In the genomic region with DNA sequence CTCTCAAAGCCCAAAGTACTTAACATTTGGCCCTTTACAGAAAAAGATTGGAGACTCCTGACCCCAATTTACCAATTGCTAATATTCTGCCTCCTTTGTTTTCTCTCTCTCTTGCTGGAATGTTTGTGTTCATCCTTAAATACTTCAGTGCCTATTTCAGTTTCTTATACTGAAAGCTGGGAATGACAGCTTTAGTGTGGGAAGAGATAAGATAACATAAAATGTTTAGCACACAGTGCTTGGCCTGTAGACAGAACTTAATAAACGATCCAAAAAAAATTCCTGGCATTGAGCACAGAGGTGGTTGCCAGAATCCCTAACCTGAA, we compare ENCODE assay signal across 10 cellular contexts. TPM values are rescaled to one million over a fixed set of nuclear protein-coding genes. Genes with fewer than 3 reads are reported as not detected.
DNase-seq lines count a peak whose midpoint lies in the region; ATAC-seq and TF ChIP-seq lines count a peak whose summit lies in the region.
"Had no signal": no experiment of that assay in that cellular context is flagged by ENCODE, and none has a peak within 500 bp of the region (broad histone marks: within the 10 kb centered on the region; RNA-seq: fewer than 3 reads in every experiment).

No MANE protein-coding gene starts in this region.

- POLR2A ChIA-PET in RWPE1 (lab: Yijun Ruan, JAX; ENCODE audit: low non-redundant PET), result no interaction called here
- POLR2A ChIA-PET in CD4-positive, alpha-beta memory T cell (lab: Charles Lee; ENCODE audit: partially characterized antibody), result interaction anchor here (1.8 to 8.7 kb wide), 4 partner anchors 10 to 56 kb away, joined by 6 to 138 read pairs (median 54); a partner anchor contains a TSS

- H3K9me3 Mint-ChIP-seq in chondrocyte (ENCODE audit: low read depth), result no peaks in the 10 kb centered on the region
- H3K9me3 Mint-ChIP-seq in CD4-positive, alpha-beta memory T cell, result peaks cover 0 to 1% (median 0%) of the 10 kb centered on the region in 8 donors
- H3K9me3 Mint-ChIP-seq: dendritic cell treated with granulocyte-macrophage colony-stimulating factor and Interleukin-4, amounts not matched to agents 40 ng/mL and 50 ng/mL, for 4 days had no signal

- peak overlapping the region; percentile 99 for H3K27ac Mint-ChIP-seq in chondrocyte (ENCODE audit: unreplicated experiment)
- peak overlapping the region in 1 of 7 donors; percentile 42 for H3K27ac Mint-ChIP-seq in CD4-positive, alpha-beta memory T cell
- H3K27ac Mint-ChIP-seq: dendritic cell treated with granulocyte-macrophage colony-stimulating factor and Interleukin-4, amounts not matched to agents 40 ng/mL and 50 ng/mL, for 4 days had no signal

- H3K4me3 ChIP-seq in lower lobe of right lung (peak overlapping the region; percentile 1), suprapubic skin (peak overlapping the region; percentile 24)
- no peak overlapping the region for H3K4me3 ChIP-seq in CD4-positive, alpha-beta memory T cell (ENCODE audit: low read length in 2 of 2)

- TF ChIP-seq POLR2A in suprapubic skin (IDR thresholded peaks at IDR 0.05), result no peak

- H3K4me1 ChIP-seq in lower lobe of right lung, result peaks cover 46% of the 10 kb centered on the region
- H3K4me1 ChIP-seq in suprapubic skin, result peaks cover 63% of the 10 kb centered on the region
- H3K4me1 ChIP-seq in CD4-positive, alpha-beta memory T cell (ENCODE audit: insufficient read depth, low read length), result peaks cover 11% of the 10 kb centered on the region

- ATAC-seq in lower lobe of right lung, result no peak

- no peaks in the 10 kb centered on the region for H3K36me3 ChIP-seq in lower lobe of right lung
- no peaks in the 10 kb centered on the region for H3K36me3 ChIP-seq in suprapubic skin
- H3K36me3 ChIP-seq in CD4-positive, alpha-beta memory T cell (ENCODE audit: insufficient read depth, low read length), result no peaks in the 10 kb centered on the region

- CTCF ChIA-PET in RWPE1 (lab: Yijun Ruan, JAX), result interaction anchor here (1.1 kb wide), 1 partner anchor 52 kb away, joined by 3 read pairs; no protein-coding TSS in a partner anchor
- CTCF ChIA-PET in CD4-positive, alpha-beta memory T cell (lab: Charles Lee; ENCODE audit: partially characterized antibody), result interaction anchor here (1.1 to 10.1 kb wide), 6 partner anchors 10 to 54 kb away, joined by 3 to 158 read pairs (median 80); a partner anchor contains a TSS

- no peaks in the 10 kb centered on the region for H3K27me3 ChIP-seq in lower lobe of right lung (ENCODE audit: low read depth)
- H3K27me3 ChIP-seq in suprapubic skin, result no peaks in the 10 kb centered on the region
- no peaks in the 10 kb centered on the region for H3K27me3 ChIP-seq in CD4-positive, alpha-beta memory T cell (ENCODE audit: insufficient read depth, low read length)

- TF ChIP-seq CTCF in RWPE1 (conservative IDR thresholded peaks at IDR 0.05; ENCODE audit: low read depth) (no peak), chondrocyte (IDR thresholded peaks at IDR 0.05) (no peak), lower lobe of right lung (IDR thresholded peaks at IDR 0.05) (no peak), suprapubic skin (IDR thresholded peaks at IDR 0.05) (no peak)

- peak overlapping the region; percentile 57 for H3K4me3 Mint-ChIP-seq in chondrocyte (ENCODE audit: unreplicated experiment)
- H3K4me3 Mint-ChIP-seq in CD4-positive, alpha-beta memory T cell, result peak overlapping the region in 1 of 8 donors; percentile 44
- H3K4me3 Mint-ChIP-seq: dendritic cell treated with granulocyte-macrophage colony-stimulating factor and Interleukin-4, amounts not matched to agents 40 ng/mL and 50 ng/mL, for 4 days had no signal

- no peak for TF ChIP-seq EP300 in suprapubic skin (IDR thresholded peaks at IDR 0.05)

- no peak for DNase-seq in RWPE1 (ENCODE audit: low spot score)
- no peak for DNase-seq in chondrocyte (ENCODE audit: low spot score)
- DNase-seq in lower lobe of right lung, result no peak
- DNase-seq in suprapubic skin (ENCODE audit: low spot score in 2 of 2), result no peak
- no peak for DNase-seq in DMS 273 treated with DMSO at 0.1 percent for 48 hours (lab: John Stamatoyannopoulos, UW)
- no peak for DNase-seq in CD4-positive, alpha-beta memory T cell
- no peak for DNase-seq in NCI-H2227 (lab: John Stamatoyannopoulos, UW; ENCODE audit: unreplicated experiment)
- DNase-seq: activated CD4-positive, alpha-beta T cell treated with anti-CD3 and anti-CD28 coated beads, Interleukin-2, amount 50 U/mL, for 4 hours; stimulated activated CD4-positive, alpha-beta T cell treated with anti-CD3 and anti-CD28 coated beads, Interleukin-2, amount 100 ng/mL, for 48 hours had no signal

- H3K27ac ChIP-seq in RWPE1, result peak overlapping the region; percentile 84
- peak overlapping the region; percentile 71 for H3K27ac ChIP-seq in lower lobe of right lung
- peak overlapping the region; percentile 85 for H3K27ac ChIP-seq in suprapubic skin
- H3K27ac ChIP-seq in CD4-positive, alpha-beta memory T cell (ENCODE audit: low read depth, low read length), result no peak overlapping the region

- H3K4me1 Mint-ChIP-seq in chondrocyte (ENCODE audit: low read depth), result peaks cover 60% of the 10 kb centered on the region
- peaks cover 8 to 31% (median 12%) of the 10 kb centered on the region in 4 donors for H3K4me1 Mint-ChIP-seq in CD4-positive, alpha-beta memory T cell

- H3K36me3 Mint-ChIP-seq in chondrocyte (ENCODE audit: low read depth), result peaks cover 2% of the 10 kb centered on the region
- H3K36me3 Mint-ChIP-seq in CD4-positive, alpha-beta memory T cell, result peaks cover 4 to 8% of the 10 kb centered on the region in 2 donors

- WGBS in suprapubic skin, result 20% methylated on average over 1 of the region's 1 CpG

- H3K9me3 ChIP-seq in lower lobe of right lung, result no peaks in the 10 kb centered on the region
- H3K9me3 ChIP-seq in suprapubic skin, result no peaks in the 10 kb centered on the region
- H3K9me3 ChIP-seq in CD4-positive, alpha-beta memory T cell (ENCODE audit: control insufficient read depth in 1 of 2, low read length in 2 of 2), result no peaks in the 10 kb centered on the region

- intact Hi-C loops in lower lobe of right lung (cut with DNase I), result no loop called here
- intact Hi-C loops in CD4-positive, alpha-beta memory T cell (cut with micrococcal nuclease), result no loop called here

- no peaks in the 10 kb centered on the region for H3K27me3 Mint-ChIP-seq in chondrocyte (ENCODE audit: low read depth)
- H3K27me3 Mint-ChIP-seq in CD4-positive, alpha-beta memory T cell, result no peaks in the 10 kb centered on the region

RNA-seq across cellular contexts. Expression of a gene that starts 3.0 kb away (rescaled TPM):
- 10.1 to 29.4 TPM (median 28.6 TPM) in 3 replicates for total RNA-seq in chondrocyte
- 15.5 TPM for total RNA-seq in lower lobe of right lung
- 10 to 100 TPM in 2 of 4 donors, 1 to 10 TPM in 2; 4.5 to 18.8 (median 9.7) TPM for total RNA-seq in suprapubic skin
- 10 to 100 TPM; 31.2 to 32.4 TPM for total RNA-seq in CD4-positive, alpha-beta memory T cell
- 10 to 100 TPM; 15.3 to 36.0 TPM for polyA plus RNA-seq in CD4-positive, alpha-beta memory T cell

RNA-seq across cellular contexts. Expression of a gene that starts 52.8 kb away (rescaled TPM):
- total RNA-seq in chondrocyte (43.7 to 46.9 TPM (median 46.4 TPM) in 3 replicates), lower lobe of right lung (19.2 TPM), suprapubic skin (10 to 100 TPM; 19.6 to 35.8 (median 27.3) TPM)
- total RNA-seq in CD4-positive, alpha-beta memory T cell, result 10 to 100 TPM; 29.3 to 30.1 TPM
- 10 to 100 TPM; 22.7 to 23.6 TPM for polyA plus RNA-seq in CD4-positive, alpha-beta memory T cell

RNA-seq across cellular contexts. Expression of a gene that starts 56.2 kb away (rescaled TPM):
- total RNA-seq in chondrocyte (49.0 to 71.1 TPM (median 49.4 TPM) in 3 replicates), lower lobe of right lung (44.4 TPM), suprapubic skin (10 to 100 TPM; 35.4 to 76.8 (median 62.6) TPM)
- total RNA-seq in CD4-positive, alpha-beta memory T cell, result 10 to 100 TPM; 54.1 to 58.4 TPM
- 100 to 1,000 TPM; 141 to 189 TPM for polyA plus RNA-seq in CD4-positive, alpha-beta memory T cell

Comparison
In these comparisons a context has a peak if more than half of its experiments do, and no peak if none do; other contexts are left out.
1. H3K4me3 ChIP-seq: peak in lower lobe of right lung (single experiment) and suprapubic skin (single experiment); none in CD4-positive, alpha-beta memory T cell (0 of 2).